ENCODE assay signal across 8 cellular contexts in the genomic region with DNA sequence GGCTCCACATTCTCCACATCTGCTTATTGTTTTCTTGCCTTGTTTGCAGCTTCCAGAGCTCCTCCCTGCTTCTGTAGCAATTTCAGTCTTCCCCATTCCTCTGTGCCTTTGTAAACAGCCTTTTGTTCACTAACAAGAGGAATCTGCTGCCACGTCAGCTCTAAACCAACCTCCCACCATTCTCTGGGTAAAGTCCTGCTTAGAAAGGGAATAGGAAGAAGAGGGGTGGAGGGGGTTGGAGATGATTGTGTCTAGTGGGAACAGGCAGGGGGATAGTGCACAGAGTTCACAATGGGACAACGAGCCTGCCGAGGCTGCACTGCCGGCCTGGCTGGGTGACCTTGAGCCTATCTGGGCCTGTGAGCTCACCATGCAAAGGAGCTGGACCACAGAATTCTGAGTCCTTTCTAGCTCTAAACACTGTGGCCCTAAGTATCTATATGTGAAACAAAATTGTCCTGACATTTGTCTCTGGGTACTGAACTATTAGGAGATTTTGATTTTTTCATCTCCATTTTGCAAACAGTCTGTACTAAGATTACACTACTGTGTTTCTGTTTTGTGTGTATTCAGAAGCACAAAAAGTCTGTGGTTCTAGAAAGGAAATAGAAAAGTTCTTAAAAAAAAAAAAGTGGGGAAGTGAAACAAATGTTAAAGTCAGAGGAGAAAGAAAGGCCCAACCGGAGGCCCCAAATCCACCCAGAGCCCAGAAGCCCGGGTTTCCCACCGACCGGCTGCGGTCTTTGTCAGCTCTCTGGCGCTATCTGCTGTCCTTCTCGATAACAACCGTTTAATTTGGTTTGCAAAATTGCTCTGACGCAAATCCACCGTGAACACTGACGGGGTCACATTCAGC.
DNase-seq lines count a peak whose midpoint lies in the region; ATAC-seq and TF ChIP-seq lines count a peak whose summit lies in the region.

No MANE protein-coding gene starts in this region.

- H3K4me3 ChIP-seq in AG09309 (ENCODE audit: control insufficient read depth, low read depth, low read length) (no peak overlapping the region), choroid plexus epithelial cell (ENCODE audit: low read depth, low read length) (no peak overlapping the region)

- ATAC-seq in GM18858 (IDR thresholded peaks at IDR 0.05; ENCODE audit: unreplicated experiment) = peak; percentile 95
- peak; percentile 94 for ATAC-seq in HG03066 (IDR thresholded peaks at IDR 0.05; ENCODE audit: low read depth, unreplicated experiment)

- DNase-seq in AG09309 (ENCODE audit: low read depth) = peak; percentile 58
- DNase-seq in NCI-H2196 treated with DMSO at 0.1 percent for 48 hours (lab: John Stamatoyannopoulos, UW; ENCODE audit: unreplicated experiment) = peak; percentile 38
- DNase-seq in activated CD4-positive, alpha-beta T cell treated with anti-CD3 and anti-CD28 coated beads for 24 hours (ENCODE audit: low read depth in 2 of 2) = peak; percentile 54 to 64
- peak; percentile 80 for DNase-seq in choroid plexus epithelial cell (ENCODE audit: low read depth)
- peak; percentile 83 for DNase-seq in left kidney (ENCODE audit: low read depth, low spot score)
- peak; percentile 68 for DNase-seq in stimulated activated CD4-positive, alpha-beta T cell treated with anti-CD3 and anti-CD28 coated beads, Interleukin-4, amount 100 ng/mL, for 1 hour

- peak; percentile 78 for TF ChIP-seq CTCF in AG09309 (IDR thresholded peaks at IDR 0.05; ENCODE audit: control insufficient read depth, insufficient read depth, low read depth, low read length, missing control alignments)
- TF ChIP-seq CTCF in choroid plexus epithelial cell (conservative IDR thresholded peaks at IDR 0.05; ENCODE audit: low read depth, low read length) = peak; percentile 88
